ENCODE assay signal across 21 cellular contexts in genomic region chr6:66328181-66328580, GRCh38.
A peak's percentile ranks its signal among the peaks of the same experiment; 100 is the strongest.
DNase-seq lines count a peak whose midpoint lies in the region; ATAC-seq, FAIRE-seq and TF ChIP-seq lines count a peak whose summit lies in the region.
"Had no signal": no experiment of that assay in that cellular context is flagged by ENCODE, and none has a peak within 500 bp of the region (broad histone marks: within the 10 kb centered on the region; RNA-seq: fewer than 3 reads in every experiment).

No MANE protein-coding gene starts in this region.

- H3K4me2 ChIP-seq in osteoblast (ENCODE audit: insufficient read depth, low read length), result no peak overlapping the region

- DNase-seq in A172 (ENCODE audit: low spot score), result peak; percentile 22
- peak; percentile 26 for DNase-seq in HTR-8/SVneo (ENCODE audit: insufficient read length, low spot score)
- peak; percentile 1 for DNase-seq in astrocyte of the spinal cord (ENCODE audit: low read depth, low spot score)
- DNase-seq in iris pigment epithelial cell (ENCODE audit: low read depth), result peak; percentile 7
- no peak for DNase-seq in middle frontal gyrus (ENCODE audit: extremely low spot score, low spot score)
- no peak for DNase-seq in osteoblast (ENCODE audit: insufficient read length, low spot score, missing footprints)
- no peak for DNase-seq in OCI-M1 (lab: John Stamatoyannopoulos, UW)
- DNase-seq: 8988T, Calu3, NCI-H1105 treated with DMSO at 0.1 percent for 48 hours, NCI-H1930, NCI-H2171 treated with DMSO at 0.1 percent for 48 hours, NCI-H510A, NCI-H82, Peyer's patch, SHP77 treated with DMSO at 0.1 percent for 48 hours, SW 1271 had no signal

- no peaks in the 10 kb centered on the region for H3K27me3 ChIP-seq in osteoblast (ENCODE audit: insufficient read depth, low read length)
- H3K27me3 ChIP-seq: Peyer's patch had no signal

- in situ Hi-C loops in astrocyte of the spinal cord (cut with HindIII; ENCODE audit: low sequenced_read_pairs), result no loop called here

- H3K4me1 ChIP-seq in osteoblast (ENCODE audit: insufficient read depth, low read length), result no peaks in the 10 kb centered on the region
- H3K4me1 ChIP-seq: HAP-1, Peyer's patch had no signal

- FAIRE-seq in HTR-8/SVneo (lab: Jason Lieb, UNC), result no peak
- FAIRE-seq: GM12878 had no signal

- no peaks in the 10 kb centered on the region for H3K36me3 ChIP-seq in osteoblast (ENCODE audit: insufficient read depth, low read length)
- H3K36me3 ChIP-seq: HAP-1, Peyer's patch had no signal

- H4K20me1 ChIP-seq in osteoblast (ENCODE audit: insufficient read depth, low read length), result no peaks in the 10 kb centered on the region

- no peak overlapping the region for H2AFZ ChIP-seq in osteoblast (ENCODE audit: low read length)

- ATAC-seq in esophagus mucosa, result no peak
- ATAC-seq: GM12878 had no signal

- no peak for TF ChIP-seq CTCF in astrocyte of the spinal cord (IDR thresholded peaks at IDR 0.05; ENCODE audit: low read depth, low read length)
- TF ChIP-seq CTCF in osteoblast (IDR thresholded peaks at IDR 0.05; ENCODE audit: extremely low read depth, low read depth, low read length), result no peak

- peaks cover 2% of the 10 kb centered on the region for H3K9me3 ChIP-seq in osteoblast (ENCODE audit: low read depth, low read length)
- H3K9me3 ChIP-seq: HAP-1 had no signal

- no peak overlapping the region for H3K27ac ChIP-seq in osteoblast (ENCODE audit: low read depth, low read length)
- H3K27ac ChIP-seq: HL-60, Peyer's patch had no signal

- H3K79me2 ChIP-seq in osteoblast (ENCODE audit: insufficient read depth, low read length), result no peaks in the 10 kb centered on the region

- H3K4me3 ChIP-seq in astrocyte of the spinal cord (ENCODE audit: low read depth, low read length) (no peak overlapping the region), osteoblast (ENCODE audit: insufficient read depth, low read length) (no peak overlapping the region)
- H3K4me3 ChIP-seq: GM12878, HAP-1, Peyer's patch had no signal

Comparison
In these comparisons a context has a peak if more than half of its experiments do, and no peak if none do; other contexts are left out.
1. DNase-seq: peak in A172 (single experiment), HTR-8/SVneo (single experiment), astrocyte of the spinal cord (single experiment) and iris pigment epithelial cell (single experiment); none in middle frontal gyrus (single experiment), osteoblast (single experiment) and OCI-M1 (single experiment).